ENCODE assay signal across 8 cellular contexts in genomic region chr11:117876341-117877119, GRCh38. TPM values are rescaled to one million over a fixed set of nuclear protein-coding genes. Genes with fewer than 3 reads are reported as not detected.
DNase-seq lines count a peak whose midpoint lies in the region; ATAC-seq and TF ChIP-seq lines count a peak whose summit lies in the region.

TSS of gene FXYD6 (minus strand) at chr11:117876658. CDS start at chr11:117842776, 33,882 bp downstream.

- no peaks in the 10 kb centered on the region for H3K9me3 Mint-ChIP-seq in CD8-positive, alpha-beta T cell
- no peaks in the 10 kb centered on the region for H3K9me3 Mint-ChIP-seq in activated naive CD8-positive, alpha-beta T cell treated with anti-CD3 and anti-CD28 coated beads, Interleukin-2, amount 10 ng/mL, durations not matched to agents 7 days and 5 days
- no peaks in the 10 kb centered on the region for H3K9me3 Mint-ChIP-seq in progenitor cell of endocrine pancreas (ENCODE audit: low read depth)

- no peak within 1 kb of the TSS for H3K27ac ChIP-seq in CD8-positive, alpha-beta T cell (ENCODE audit: low read depth, low read length)
- peak within 1 kb of the TSS; percentile 67 to 83 for H3K27ac ChIP-seq in right atrium auricular region

- H3K27ac Mint-ChIP-seq in CD8-positive, alpha-beta T cell = no peak within 1 kb of the TSS
- H3K27ac Mint-ChIP-seq in activated naive CD8-positive, alpha-beta T cell treated with anti-CD3 and anti-CD28 coated beads, Interleukin-2, amount 10 ng/mL, durations not matched to agents 7 days and 5 days = peak within 1 kb of the TSS; percentile 70
- H3K27ac Mint-ChIP-seq in progenitor cell of endocrine pancreas = peak within 1 kb of the TSS; percentile 77

- peaks cover 23% of the 10 kb centered on the region for H3K27me3 ChIP-seq in CD8-positive, alpha-beta T cell (ENCODE audit: insufficient read depth, low read length)
- no peaks in the 10 kb centered on the region for H3K27me3 ChIP-seq in right atrium auricular region

- H3K4me3 ChIP-seq in CD8-positive, alpha-beta T cell (ENCODE audit: low read depth, low read length) = peak within 1 kb of the TSS; percentile 62
- H3K4me3 ChIP-seq in right atrium auricular region = peak within 1 kb of the TSS; percentile 55 to 63

- in situ Hi-C loops in GM13977 (cut with MboI; ENCODE audit: low pct_unique_long_range_greater_than_20kb, low sequenced_read_pairs, unreplicated experiment) = no loop called here

- no peak for TF ChIP-seq CTCF in CD8-positive, alpha-beta T cell (IDR thresholded peaks at IDR 0.05)
- TF ChIP-seq CTCF in right atrium auricular region (IDR thresholded peaks at IDR 0.05) (no peak), progenitor cell of endocrine pancreas (IDR thresholded peaks at IDR 0.05; ENCODE audit: unreplicated experiment) (no peak), GM13977 (IDR thresholded peaks at IDR 0.05; ENCODE audit: extremely low read depth, insufficient read depth, missing control alignments) (no peak)

- peak within 1 kb of the TSS; percentile 87 for H3K4me3 Mint-ChIP-seq in CD8-positive, alpha-beta T cell
- H3K4me3 Mint-ChIP-seq in activated naive CD8-positive, alpha-beta T cell treated with anti-CD3 and anti-CD28 coated beads, Interleukin-2, amount 10 ng/mL, durations not matched to agents 7 days and 5 days = peak within 1 kb of the TSS; percentile 90
- peak within 1 kb of the TSS; percentile 85 for H3K4me3 Mint-ChIP-seq in progenitor cell of endocrine pancreas (ENCODE audit: low read depth)

- POLR2A ChIA-PET in CD8-positive, alpha-beta T cell (lab: Charles Lee) = no interaction called here
- POLR2A ChIA-PET in activated naive CD8-positive, alpha-beta T cell treated with anti-CD3 and anti-CD28 coated beads, Interleukin-2, amount 10 ng/mL, durations not matched to agents 7 days and 5 days (lab: Charles Lee) = interaction anchor here (0.8 to 1.2 kb wide), 2 partner anchors 16 to 39 kb away, joined by 4 read pairs; no protein-coding TSS in a partner anchor

- CTCF ChIA-PET in CD8-positive, alpha-beta T cell (lab: Charles Lee) = interaction anchor here (1.3 to 2.2 kb wide), 2 partner anchors 32 to 70 kb away, joined by 8 read pairs; no protein-coding TSS in a partner anchor

- peaks cover 53% of the 10 kb centered on the region for H3K27me3 Mint-ChIP-seq in CD8-positive, alpha-beta T cell (ENCODE audit: low read depth)
- peaks cover 56% of the 10 kb centered on the region for H3K27me3 Mint-ChIP-seq in activated naive CD8-positive, alpha-beta T cell treated with anti-CD3 and anti-CD28 coated beads, Interleukin-2, amount 10 ng/mL, durations not matched to agents 7 days and 5 days
- H3K27me3 Mint-ChIP-seq in progenitor cell of endocrine pancreas = peaks cover 79% of the 10 kb centered on the region

- peak; percentile 16 for ATAC-seq in CD8-positive, alpha-beta T cell
- no peak for ATAC-seq in activated naive CD8-positive, alpha-beta T cell treated with anti-CD3 and anti-CD28 coated beads, Interleukin-2, amount 10 ng/mL, durations not matched to agents 7 days and 5 days (ENCODE audit: low read depth)
- no peak for ATAC-seq in HG03521 (IDR thresholded peaks at IDR 0.05; ENCODE audit: unreplicated experiment)
- ATAC-seq in HG03280 (IDR thresholded peaks at IDR 0.05; ENCODE audit: unreplicated experiment) = no peak

- peak in 2 of 7 experiments; percentile 8 to 49 for DNase-seq in CD8-positive, alpha-beta T cell
- DNase-seq in NCI-H146 (lab: John Stamatoyannopoulos, UW) (peak; percentile 88), right atrium auricular region (ENCODE audit: low spot score) (peak; percentile 66), progenitor cell of endocrine pancreas (ENCODE audit: low spot score, unreplicated experiment) (peak; percentile 48), GM13977 (ENCODE audit: low spot score) (no peak)
- peak; percentile 49 for DNase-seq in activated naive CD8-positive, alpha-beta T cell treated with anti-CD3 and anti-CD28 coated beads, Interleukin-2, amount 10 ng/mL, durations not matched to agents 7 days and 5 days

- peaks cover 28% of the 10 kb centered on the region for H3K4me1 Mint-ChIP-seq in CD8-positive, alpha-beta T cell (ENCODE audit: low read depth)
- H3K4me1 Mint-ChIP-seq in activated naive CD8-positive, alpha-beta T cell treated with anti-CD3 and anti-CD28 coated beads, Interleukin-2, amount 10 ng/mL, durations not matched to agents 7 days and 5 days = peaks cover 36% of the 10 kb centered on the region
- peaks cover 17% of the 10 kb centered on the region for H3K4me1 Mint-ChIP-seq in progenitor cell of endocrine pancreas (ENCODE audit: low read depth)

- no peaks in the 10 kb centered on the region for H3K36me3 Mint-ChIP-seq in CD8-positive, alpha-beta T cell
- no peaks in the 10 kb centered on the region for H3K36me3 Mint-ChIP-seq in activated naive CD8-positive, alpha-beta T cell treated with anti-CD3 and anti-CD28 coated beads, Interleukin-2, amount 10 ng/mL, durations not matched to agents 7 days and 5 days
- H3K36me3 Mint-ChIP-seq in progenitor cell of endocrine pancreas (ENCODE audit: insufficient read depth) = no peaks in the 10 kb centered on the region

- intact Hi-C loops in CD8-positive, alpha-beta T cell (cut with DNase I, micrococcal nuclease) = no loop called here

- H3K9me3 ChIP-seq in CD8-positive, alpha-beta T cell (ENCODE audit: low read length) = no peaks in the 10 kb centered on the region
- H3K9me3 ChIP-seq in right atrium auricular region = no peaks in the 10 kb centered on the region

- no peaks in the 10 kb centered on the region for H3K36me3 ChIP-seq in CD8-positive, alpha-beta T cell (ENCODE audit: insufficient read depth, low read length)
- H3K36me3 ChIP-seq in right atrium auricular region = no peaks in the 10 kb centered on the region

- peaks cover 36% of the 10 kb centered on the region for H3K4me1 ChIP-seq in CD8-positive, alpha-beta T cell (ENCODE audit: insufficient read depth, low read length)
- H3K4me1 ChIP-seq in right atrium auricular region = peaks cover 0 to 52% of the 10 kb centered on the region in 2 donors

RNA-seq across cellular contexts. Expression of gene FXYD6, which starts in this region (rescaled TPM):
- total RNA-seq in CD8-positive, alpha-beta T cell = not detected
- total RNA-seq in activated naive CD8-positive, alpha-beta T cell treated with anti-CD3 and anti-CD28 coated beads, Interleukin-2, amount 10 ng/mL, durations not matched to agents 7 days and 5 days = under 1 TPM in 1 of 2 experiments, not detected in 1; 0.31 TPM
- total RNA-seq in right atrium auricular region = 10 to 100 TPM; 28.6 to 42.6 TPM
- total RNA-seq in progenitor cell of endocrine pancreas = 26.1 and 28.5 TPM in 2 replicates

Comparison
In these comparisons a context has a peak if more than half of its experiments do, and no peak if none do; other contexts are left out.
1. RNA of gene FXYD6 (total RNA-seq): 28.6 to 42.6 TPM in right atrium auricular region and 26.1 to 28.5 TPM in progenitor cell of endocrine pancreas; 0.31 TPM in activated naive CD8-positive, alpha-beta T cell treated with anti-CD3 and anti-CD28 coated beads, Interleukin-2, amount 10 ng/mL, durations not matched to agents 7 days and 5 days and not detected in CD8-positive, alpha-beta T cell; every median in the first group is over 10 times any median in the second.
2. Peak in ATAC-seq and H3K4me3 ChIP-seq in CD8-positive, alpha-beta T cell; RNA of the gene not detected or under 1 TPM.
3. Peak in DNase-seq in activated naive CD8-positive, alpha-beta T cell treated with anti-CD3 and anti-CD28 coated beads, Interleukin-2, amount 10 ng/mL, durations not matched to agents 7 days and 5 days; RNA of the gene not detected or under 1 TPM.
4. Peak in every context shown above with its lines, with median percentiles within 50 percentile points of each other: H3K4me3 Mint-ChIP-seq.